In the genomic region with DNA sequence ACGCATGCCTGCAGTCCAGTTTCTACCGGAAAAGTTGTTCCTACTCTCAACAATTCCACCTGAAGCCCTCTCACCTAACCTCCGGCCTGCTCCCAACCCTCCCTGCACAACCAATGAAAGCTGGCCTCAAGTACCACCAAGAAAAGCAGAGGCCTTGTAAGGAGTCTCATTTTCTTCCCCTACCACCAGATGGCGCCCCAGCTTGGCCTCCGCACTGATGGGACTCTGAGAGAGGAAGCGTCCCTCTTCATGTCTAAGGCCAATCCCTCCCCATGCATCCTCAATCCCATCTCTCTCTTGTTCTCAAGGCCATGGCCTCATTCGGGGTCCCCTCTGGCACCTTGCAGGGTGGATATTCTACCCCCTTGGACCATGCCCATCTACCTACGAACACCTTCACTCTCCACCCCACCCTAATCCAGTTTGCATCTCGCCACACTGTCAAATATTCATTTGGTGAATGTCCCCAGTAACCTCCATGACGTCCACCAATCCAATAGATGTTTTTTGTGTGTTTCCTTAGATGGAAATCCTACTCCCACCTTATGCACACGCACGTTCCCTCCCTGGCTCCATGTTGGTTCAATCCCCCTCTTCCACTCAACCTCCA, we compare ENCODE assay signal across 9 cellular contexts.
A peak's percentile ranks its signal among the peaks of the same experiment; 100 is the strongest.
DNase-seq lines count a peak whose midpoint lies in the region; ATAC-seq and TF ChIP-seq lines count a peak whose summit lies in the region.
"Had no signal": no experiment of that assay in that cellular context is flagged by ENCODE, and none has a peak within 500 bp of the region (broad histone marks: within the 10 kb centered on the region; RNA-seq: fewer than 3 reads in every experiment).

No MANE protein-coding gene starts in this region.

- H3K27ac ChIP-seq in OCI-LY3 (ENCODE audit: low read length), result no peak overlapping the region
- H3K27ac ChIP-seq in psoas muscle, result no peak overlapping the region
- H3K27ac ChIP-seq: epithelial cell of prostate had no signal

- peak; percentile 87 for TF ChIP-seq CTCF in OCI-LY3 (IDR thresholded peaks at IDR 0.05; ENCODE audit: low read depth, low read length)
- TF ChIP-seq CTCF in psoas muscle (IDR thresholded peaks at IDR 0.05), result peak; percentile 60

- ATAC-seq in psoas muscle, result peak in 2 of 4 donors; percentile 50 to 54
- no peak for ATAC-seq in HG03039 (IDR thresholded peaks at IDR 0.05; ENCODE audit: unreplicated experiment)
- ATAC-seq in GM19395 (IDR thresholded peaks at IDR 0.05; ENCODE audit: unreplicated experiment), result no peak

- H3K9me3 ChIP-seq in OCI-LY3 (ENCODE audit: insufficient read depth, low read length) (no peaks in the 10 kb centered on the region), psoas muscle (no peaks in the 10 kb centered on the region)

- H4K20me1 ChIP-seq in OCI-LY3 (ENCODE audit: insufficient read depth, low read length), result no peaks in the 10 kb centered on the region

- WGBS in psoas muscle, 3 donors, result 74 to 77% (median 75%) methylated on average over 12 of the region's 12 CpGs

- no peak overlapping the region for H3K9ac ChIP-seq in OCI-LY3 (ENCODE audit: low read length)

- H3K27me3 ChIP-seq in OCI-LY3 (ENCODE audit: low read depth, low read length) (no peaks in the 10 kb centered on the region), psoas muscle (ENCODE audit: insufficient read depth in 3 of 3, low read length in 2 of 3) (no peaks in the 10 kb centered on the region)

- H3K4me3 ChIP-seq in OCI-LY3 (ENCODE audit: low read length) (no peak overlapping the region), psoas muscle (no peak overlapping the region)

- no peaks in the 10 kb centered on the region for H3K36me3 Mint-ChIP-seq in activated T-cell treated with anti-CD3 and anti-CD28 coated beads, Interleukin-2, amount 50 U/mL, for 24 hours (ENCODE audit: low read depth)

- no peaks in the 10 kb centered on the region for H3K4me1 ChIP-seq in OCI-LY3 (ENCODE audit: low read length)
- no peaks in the 10 kb centered on the region for H3K4me1 ChIP-seq in psoas muscle

- H3K4me2 ChIP-seq in OCI-LY3 (ENCODE audit: low read length), result no peak overlapping the region

- no peak overlapping the region for H3K4me3 Mint-ChIP-seq in activated T-cell treated with anti-CD3 and anti-CD28 coated beads, Interleukin-2, amount 50 U/mL, for 24 hours

- DNase-seq in activated gamma-delta T cell treated with Interleukin-2 at 50 U/mL for 16 hours (peak; percentile 47), activated gamma-delta T cell (lab: John Stamatoyannopoulos, UW) (no peak), germinal center (ENCODE audit: low spot score) (peak; percentile 50), psoas muscle (peak; percentile 48 to 61)
- peak; percentile 68 for DNase-seq in activated T-cell treated with anti-CD3 and anti-CD28 coated beads, Interleukin-2, amount 50 U/mL, for 24 hours

- intact Hi-C loops in psoas muscle (cut with DNase I), result loop anchor here (5.0 to 10.0 kb wide), 2 partner anchors 1437 to 1440 kb away; no protein-coding TSS in a partner anchor

- H3K4me1 Mint-ChIP-seq in activated T-cell treated with anti-CD3 and anti-CD28 coated beads, Interleukin-2, amount 50 U/mL, for 24 hours (ENCODE audit: low read depth), result no peaks in the 10 kb centered on the region

- H2AFZ ChIP-seq in OCI-LY3 (ENCODE audit: low read depth, low read length), result no peak overlapping the region

- no peaks in the 10 kb centered on the region for H3K9me3 Mint-ChIP-seq in activated T-cell treated with anti-CD3 and anti-CD28 coated beads, Interleukin-2, amount 50 U/mL, for 24 hours

- no peaks in the 10 kb centered on the region for H3K79me2 ChIP-seq in OCI-LY3 (ENCODE audit: low read length)

- H3K27ac Mint-ChIP-seq in activated T-cell treated with anti-CD3 and anti-CD28 coated beads, Interleukin-2, amount 50 U/mL, for 24 hours, result no peak overlapping the region

- H3K36me3 ChIP-seq in OCI-LY3 (replicated peaks; ENCODE audit: low read depth, low read length) (no peaks in the 10 kb centered on the region), psoas muscle (ENCODE audit: insufficient read depth in 1 of 2, low read depth in 1 of 2) (no peaks in the 10 kb centered on the region)

- peaks cover 13% of the 10 kb centered on the region for H3K27me3 Mint-ChIP-seq in activated T-cell treated with anti-CD3 and anti-CD28 coated beads, Interleukin-2, amount 50 U/mL, for 24 hours
